9 cellular contexts compared by ENCODE assay signal in the genomic region with DNA sequence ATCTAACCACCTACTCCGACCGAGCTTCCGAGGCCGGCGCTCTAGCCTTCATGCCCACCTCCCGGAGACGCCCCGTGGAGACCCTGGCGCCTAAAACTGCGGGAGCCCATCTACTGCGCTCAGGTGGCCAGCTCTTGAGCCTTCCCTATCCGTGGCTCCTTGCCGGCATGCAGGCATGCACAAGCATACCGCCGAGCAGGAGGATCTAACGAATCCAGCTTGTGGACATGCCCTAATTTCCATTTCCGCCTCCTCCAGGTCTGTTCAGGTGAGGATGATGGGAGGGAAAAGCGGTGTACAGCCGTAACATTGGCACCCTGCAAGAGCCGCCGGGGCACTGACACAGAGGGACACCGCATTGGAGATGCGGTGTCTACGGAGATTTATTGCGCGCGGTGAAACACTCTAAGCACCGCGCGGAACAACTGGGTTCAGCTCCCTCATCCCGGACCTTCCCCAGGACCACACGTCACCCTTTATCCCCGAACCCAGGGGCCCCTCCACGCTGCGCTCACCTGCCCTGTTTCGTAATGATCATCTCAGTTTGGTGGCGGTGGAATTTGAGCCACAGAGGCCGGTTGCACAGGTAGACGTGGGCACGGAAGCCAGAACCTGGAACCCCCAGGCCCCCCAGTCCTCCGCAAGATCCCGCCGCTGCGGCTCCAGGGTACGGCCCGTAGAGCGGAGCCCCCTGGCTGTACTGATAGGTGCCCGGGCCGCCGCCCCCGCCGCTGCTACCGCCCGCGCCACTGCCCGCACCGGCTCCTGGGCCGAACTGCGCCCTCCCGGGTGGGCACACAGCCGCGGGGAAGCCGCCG. TPM values are rescaled to one million over a fixed set of nuclear protein-coding genes. Genes with fewer than 3 reads are reported as not detected.
DNase-seq lines count a peak whose midpoint lies in the region; ATAC-seq and TF ChIP-seq lines count a peak whose summit lies in the region.
"Had no signal": no experiment of that assay in that cellular context is flagged by ENCODE, and none has a peak within 500 bp of the region (broad histone marks: within the 10 kb centered on the region; RNA-seq: fewer than 3 reads in every experiment).

No MANE protein-coding gene starts in this region.

- no peak overlapping the region for H4K91ac ChIP-seq in IMR-90 (ENCODE audit: insufficient read depth, low read depth, low read length)

- in situ Hi-C loops in IMR-90 (cut with MboI; ENCODE audit: low sequenced_read_pairs): no loop called here

- 4% methylated on average over 28 of the region's 64 CpGs; no CpG with 5 or more reads in 1 of the 2 experiments for WGBS in IMR-90 (ENCODE audit: extremely low coverage in 2 of 2, insufficient read length in 1 of 2), 2 experiments

- H3K36me3 Mint-ChIP-seq in MCF 10A (ENCODE audit: insufficient read depth, unreplicated experiment) (no peaks in the 10 kb centered on the region), memory B cell (no peaks in the 10 kb centered on the region)

- H3K9me3 Mint-ChIP-seq in MCF 10A (ENCODE audit: unreplicated experiment) (no peaks in the 10 kb centered on the region), memory B cell (no peaks in the 10 kb centered on the region)

- H3K27me3 ChIP-seq in IMR-90 (ENCODE audit: control insufficient read depth, insufficient read depth, low read length): peaks cover 90% of the 10 kb centered on the region

- H3K4me3 ChIP-seq in IMR-90 (ENCODE audit: insufficient read depth, low read depth, low read length): peak overlapping the region; percentile 16; the same call in 1 of the 2 replicates

- H4K20me1 ChIP-seq in IMR-90 (ENCODE audit: insufficient read depth, low read length): no peaks in the 10 kb centered on the region

- no peak overlapping the region for H2BK5ac ChIP-seq in IMR-90 (ENCODE audit: low read depth, low read length, poor library complexity, severe bottlenecking)

- no peaks in the 10 kb centered on the region for H3K79me1 ChIP-seq in IMR-90 (ENCODE audit: low read depth in 1 of 2, low read length in 2 of 2)

- H3K27me3 Mint-ChIP-seq in MCF 10A (ENCODE audit: insufficient read depth, unreplicated experiment) (no peaks in the 10 kb centered on the region), memory B cell (peaks cover 37% of the 10 kb centered on the region)

- H4K8ac ChIP-seq in IMR-90 (ENCODE audit: low read depth in 2 of 2, low read length in 2 of 2): no peak overlapping the region

- no peak overlapping the region for H2AK9ac ChIP-seq in IMR-90 (replicated peaks; ENCODE audit: low read depth, low read length, poor library complexity)

- dilution Hi-C loops in IMR-90 (cut with HindIII; ENCODE audit: low sequenced_read_pairs, unreplicated experiment): no loop called here

- no peak for TF ChIP-seq POLR2A in IMR-90 (IDR thresholded peaks at IDR 0.05; ENCODE audit: low read depth, low read length)

- H3K27ac ChIP-seq in IMR-90 (ENCODE audit: insufficient read depth, low read length): no peak overlapping the region
- H3K27ac ChIP-seq: 22Rv1 had no signal

- H3K4me1 ChIP-seq in IMR-90 (ENCODE audit: control insufficient read depth, insufficient read depth, low read length): peaks cover 2% of the 10 kb centered on the region; the same call in 1 of the 2 replicates

- ATAC-seq in IMR-90 (ENCODE audit: low read depth) (peak; percentile 67), memory B cell (ENCODE audit: low read depth) (no peak), HG02798 (IDR thresholded peaks at IDR 0.05; ENCODE audit: poor library complexity, unreplicated experiment) (no peak), HG02981 (IDR thresholded peaks at IDR 0.05; ENCODE audit: unreplicated experiment) (no peak)

- no peak overlapping the region for H3K14ac ChIP-seq in IMR-90 (replicated peaks; ENCODE audit: low read depth, low read length)

- no peak overlapping the region for H4K5ac ChIP-seq in IMR-90 (ENCODE audit: low read depth, low read length)

- no peak overlapping the region for H3K18ac ChIP-seq in IMR-90 (ENCODE audit: low read depth, low read length)

- no peak overlapping the region for H2AFZ ChIP-seq in IMR-90 (replicated peaks; ENCODE audit: low read length, poor library complexity)

- no peak overlapping the region for H3K56ac ChIP-seq in IMR-90 (ENCODE audit: extremely low read depth, insufficient read depth, low read length)

- POLR2A ChIA-PET in IMR-90 (lab: Charles Lee; ENCODE audit: unreplicated experiment): no interaction called here
- POLR2A ChIA-PET in MCF 10A (lab: Yijun Ruan, JAX): interaction anchor here (0.7 to 2.4 kb wide), 9 partner anchors 9 to 608 kb away, joined by 3 to 21 read pairs (median 4); no protein-coding TSS in a partner anchor

- CTCF ChIA-PET in IMR-90 (lab: Yijun Ruan, JAX): interaction anchor here (0.6 to 2.6 kb wide), 2 partner anchors 9 to 10 kb away, joined by 3 to 11 read pairs; no protein-coding TSS in a partner anchor
- CTCF ChIA-PET in MCF 10A (lab: Yijun Ruan, JAX): interaction anchor here (0.6 to 4.7 kb wide), 48 partner anchors 9 to 618 kb away, joined by 3 to 70 read pairs (median 5); no protein-coding TSS in a partner anchor

- H3K23ac ChIP-seq in IMR-90 (ENCODE audit: low read depth, low read length): no peak overlapping the region

- peak; percentile 54 for DNase-seq in DMS 273 (lab: John Stamatoyannopoulos, UW; ENCODE audit: unreplicated experiment)
- no peak for DNase-seq in DMS 273 treated with DMSO at 0.1 percent for 48 hours (lab: John Stamatoyannopoulos, UW)
- DNase-seq in IMR-90: no peak
- peak; percentile 62 for DNase-seq in MCF 10A (ENCODE audit: unreplicated experiment)
- DNase-seq in memory B cell (ENCODE audit: low spot score in 2 of 2): peak in 1 of 2 donors; percentile 22
- DNase-seq in MV-4-11 (lab: John Stamatoyannopoulos, UW): no peak

- H3K4me2 ChIP-seq in IMR-90 (ENCODE audit: low read depth, low read length): peak overlapping the region; percentile 47; the same call in 1 of the 2 replicates

- intact Hi-C loops in IMR-90 (cut with micrococcal nuclease) (no loop called here), MCF 10A (cut with micrococcal nuclease) (loop anchor here (1.0 kb wide), 1 partner anchor 565 kb away; no protein-coding TSS in a partner anchor)

- H3K4me3 Mint-ChIP-seq in MCF 10A (ENCODE audit: unreplicated experiment) (peak overlapping the region; percentile 75), memory B cell (peak overlapping the region; percentile 64)

- TF ChIP-seq RAD21 in IMR-90 (IDR thresholded peaks at IDR 0.05; ENCODE audit: low read length): no peak

- H3K9me3 ChIP-seq in IMR-90 (ENCODE audit: control insufficient read depth, insufficient read depth, low read length): no peaks in the 10 kb centered on the region; the same call in 1 of the 2 replicates

- no peak overlapping the region for H3K9ac ChIP-seq in IMR-90 (ENCODE audit: low read depth, low read length)

- TF ChIP-seq CTCF in IMR-90 (conservative IDR thresholded peaks at IDR 0.05; ENCODE audit: low read depth, low read length): no peak
- TF ChIP-seq CTCF in MCF 10A (IDR thresholded peaks at IDR 0.05; ENCODE audit: unreplicated experiment): no peak

- no peak overlapping the region for H2BK120ac ChIP-seq in IMR-90 (ENCODE audit: low read depth, low read length)

- BruUV-seq in IMR-90 (replicated peaks; lab: Mats Ljungman, UMichigan) (no TSS peak), MCF 10A (replicated peaks; lab: Mats Ljungman, UMichigan) (no TSS peak)

- no peak overlapping the region for H2AK5ac ChIP-seq in IMR-90 (ENCODE audit: low read depth, low read length)

- H2BK20ac ChIP-seq in IMR-90 (ENCODE audit: low read depth, low read length): no peak overlapping the region

- H3K9me1 ChIP-seq in IMR-90 (ENCODE audit: insufficient read depth, low read length): no peaks in the 10 kb centered on the region; the same call in 1 of the 2 replicates

- H3K27ac Mint-ChIP-seq in MCF 10A (ENCODE audit: low read depth, unreplicated experiment): no peak overlapping the region
- no peak overlapping the region for H3K27ac Mint-ChIP-seq in memory B cell

- no peak overlapping the region for H3K4ac ChIP-seq in IMR-90 (ENCODE audit: low read depth, low read length)

- no peak overlapping the region for H2BK15ac ChIP-seq in IMR-90 (ENCODE audit: low read depth, low read length)

- H3K36me3 ChIP-seq in IMR-90 (ENCODE audit: control insufficient read depth, insufficient read depth, low read length): no peaks in the 10 kb centered on the region

- H3K4me1 Mint-ChIP-seq in MCF 10A (ENCODE audit: insufficient read depth, unreplicated experiment) (no peaks in the 10 kb centered on the region), memory B cell (peaks cover 8% of the 10 kb centered on the region)

TF ChIP-seq in IMR-90, 13 proteins besides CTCF, POLR2A, EP300 and RAD21 (continues in another document):
- TF ChIP-seq BHLHE40 (IDR thresholded peaks at IDR 0.05; ENCODE audit: low read depth, low read length) (no peak), CHD1 (IDR thresholded peaks at IDR 0.05; ENCODE audit: low read depth, low read length) (no peak), CEBPB (IDR thresholded peaks at IDR 0.05; ENCODE audit: low read depth, low read length) (no peak), MXI1 (IDR thresholded peaks at IDR 0.05; ENCODE audit: borderline replicate concordance, low read depth, low read length) (no peak), MAZ (IDR thresholded peaks at IDR 0.05; ENCODE audit: borderline replicate concordance, low read depth, low read length) (no peak), NFE2L2 (IDR thresholded peaks at IDR 0.05; ENCODE audit: low read depth, low read length) (no peak)
- TF ChIP-seq, protein P1, sequence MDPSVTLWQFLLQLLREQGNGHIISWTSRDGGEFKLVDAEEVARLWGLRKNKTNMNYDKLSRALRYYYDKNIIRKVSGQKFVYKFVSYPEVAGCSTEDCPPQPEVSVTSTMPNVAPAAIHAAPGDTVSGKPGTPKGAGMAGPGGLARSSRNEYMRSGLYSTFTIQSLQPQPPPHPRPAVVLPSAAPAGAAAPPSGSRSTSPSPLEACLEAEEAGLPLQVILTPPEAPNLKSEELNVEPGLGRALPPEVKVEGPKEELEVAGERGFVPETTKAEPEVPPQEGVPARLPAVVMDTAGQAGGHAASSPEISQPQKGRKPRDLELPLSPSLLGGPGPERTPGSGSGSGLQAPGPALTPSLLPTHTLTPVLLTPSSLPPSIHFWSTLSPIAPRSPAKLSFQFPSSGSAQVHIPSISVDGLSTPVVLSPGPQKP (IDR thresholded peaks at IDR 0.05; ENCODE audit: borderline replicate concordance, low read depth, low read length): no peak
- TF ChIP-seq, protein P2, sequence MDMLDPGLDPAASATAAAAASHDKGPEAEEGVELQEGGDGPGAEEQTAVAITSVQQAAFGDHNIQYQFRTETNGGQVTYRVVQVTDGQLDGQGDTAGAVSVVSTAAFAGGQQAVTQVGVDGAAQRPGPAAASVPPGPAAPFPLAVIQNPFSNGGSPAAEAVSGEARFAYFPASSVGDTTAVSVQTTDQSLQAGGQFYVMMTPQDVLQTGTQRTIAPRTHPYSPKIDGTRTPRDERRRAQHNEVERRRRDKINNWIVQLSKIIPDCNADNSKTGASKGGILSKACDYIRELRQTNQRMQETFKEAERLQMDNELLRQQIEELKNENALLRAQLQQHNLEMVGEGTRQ (IDR thresholded peaks at IDR 0.05; ENCODE audit: low read depth, low read length): no peak

RNA-seq across cellular contexts. Expression of a gene that starts 1.0 kb away (rescaled TPM):
- total RNA-seq in IMR-90 (2012; rRNA removed): not detected in 2 replicates
- polyA plus RNA-seq in IMR-90 (2012; rRNA removed): not detected in 2 replicates
- not detected in 2 replicates for polyA plus RNA-seq in IMR-90 (2012; cell fraction: cytosol; rRNA removed)
- polyA plus RNA-seq in IMR-90 (2012; cell fraction: nucleus; rRNA removed; ENCODE audit: low replicate concordance): not detected in 2 replicates
- 0.74 and 1.3 TPM in 2 replicates for total RNA-seq in MCF 10A (2022)

Comparison
In these comparisons a context has a peak if more than half of its experiments do, and no peak if none do; other contexts are left out.
1. DNase-seq: peak in DMS 273 (single experiment) and MCF 10A (single experiment); none in DMS 273 treated with DMSO at 0.1 percent for 48 hours (single experiment), IMR-90 (single experiment) and MV-4-11 (single experiment).